In the genomic region with DNA sequence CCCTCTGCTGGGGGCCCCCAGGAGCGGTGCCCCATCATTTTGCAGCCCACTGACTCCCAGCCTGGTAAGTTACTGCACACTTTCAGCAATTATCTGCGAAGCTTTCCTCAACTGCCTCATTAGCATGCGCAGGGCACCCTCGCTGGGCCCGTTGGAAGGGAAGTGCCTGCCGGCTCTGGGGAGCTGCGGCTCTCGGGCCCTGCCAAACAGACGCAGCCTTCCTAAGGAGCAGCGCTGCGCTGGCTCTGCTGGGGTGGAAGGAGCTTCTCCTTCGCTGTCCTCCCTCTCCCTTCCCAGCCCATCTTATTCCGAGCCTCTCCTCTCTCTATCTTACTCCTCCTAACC, we compare ENCODE assay signal across 8 cellular contexts.
DNase-seq lines count a peak whose midpoint lies in the region; FAIRE-seq and TF ChIP-seq lines count a peak whose summit lies in the region.

No MANE protein-coding gene starts in this region.

- H3K4me1 ChIP-seq in stomach, result peaks cover 6 to 15% (median 11%) of the 10 kb centered on the region in 4 donors

- DNase-seq in activated CD8-positive, alpha-beta memory T cell treated with anti-CD3 and anti-CD28 coated beads, Interleukin-2, amount 50 U/mL, for 48 hours, result peak; percentile 60
- no peak for DNase-seq in activated CD8-positive, alpha-beta memory T cell treated with anti-CD3 and anti-CD28 coated beads, Interleukin-2, amount 50 U/mL, for 4 hours
- DNase-seq in caudate nucleus (lab: John Stamatoyannopoulos, UW) (peak in 49 of 61 donors; percentile 15 to 80 (median 56)), stomach (no peak), activated gamma-delta T cell treated with Interleukin-2 at 50 U/mL for 16 hours (no peak), urothelium cell line (ENCODE audit: low spot score) (no peak), 8988T (no peak)

- no peak for TF ChIP-seq POLR2A in stomach (IDR thresholded peaks at IDR 0.05)

- FAIRE-seq in urothelium cell line (lab: Jason Lieb, UNC), result no peak

- H3K36me3 ChIP-seq in stomach, result no peaks in the 10 kb centered on the region

- H3K9me3 ChIP-seq in stomach, result no peaks in the 10 kb centered on the region

- H3K27ac ChIP-seq in caudate nucleus (ENCODE audit: low read depth, low read length) (peak overlapping the region; percentile 93), layer of hippocampus (ENCODE audit: low read depth, low read length) (peak overlapping the region; percentile 83), stomach (no peak overlapping the region)

- no peaks in the 10 kb centered on the region for H3K27me3 ChIP-seq in layer of hippocampus (ENCODE audit: control insufficient read depth, insufficient read depth, low read length)
- peaks cover 0 to 44% (median 26%) of the 10 kb centered on the region in 3 donors for H3K27me3 ChIP-seq in stomach

- H3K4me3 ChIP-seq in stomach, result peak overlapping the region; percentile 23 to 35 (median 30)

- no peak for TF ChIP-seq EP300 in stomach (IDR thresholded peaks at IDR 0.05)

- 2 to 12% (median 4%) methylated on average over 7 to 13 of the region's 13 CpGs for WGBS in stomach, 5 donors

- intact Hi-C loops in stomach (cut with DNase I; ENCODE audit: low total_unique reads), result no loop called here

- TF ChIP-seq CTCF in stomach (IDR thresholded peaks at IDR 0.05), result no peak

Comparison
In these comparisons a context has a peak if more than half of its experiments do, and no peak if none do; other contexts are left out.
1. DNase-seq: peak in activated CD8-positive, alpha-beta memory T cell treated with anti-CD3 and anti-CD28 coated beads, Interleukin-2, amount 50 U/mL, for 48 hours (single experiment) and caudate nucleus (49 of 61); none in activated CD8-positive, alpha-beta memory T cell treated with anti-CD3 and anti-CD28 coated beads, Interleukin-2, amount 50 U/mL, for 4 hours (single experiment), stomach (single experiment), activated gamma-delta T cell treated with Interleukin-2 at 50 U/mL for 16 hours (single experiment), urothelium cell line (single experiment) and 8988T (single experiment).
2. H3K27ac ChIP-seq: peak in caudate nucleus (single experiment) and layer of hippocampus (single experiment); none in stomach (0 of 5).